ENCODE assay signal across 23 cellular contexts in genomic region chr2:149899390-149899789, GRCh38.
"Had no signal": no experiment of that assay in that cellular context is flagged by ENCODE, and none has a peak within 500 bp of the region (broad histone marks: within the 10 kb centered on the region; RNA-seq: fewer than 3 reads in every experiment).

No MANE protein-coding gene starts in this region.

- H3K36me3 ChIP-seq: breast epithelium, Peyer's patch, SJCRH30 had no signal

- H3K4me1 ChIP-seq: breast epithelium, Peyer's patch, SJCRH30 had no signal

- H3K4me2 ChIP-seq: SK-N-SH had no signal

- H3K9me3 ChIP-seq: breast epithelium, Peyer's patch, SJCRH30, SK-N-SH had no signal

- H3K27ac ChIP-seq: breast epithelium, Peyer's patch, RWPE1, SJCRH30, VCaP had no signal

- H3K27me3 ChIP-seq: breast epithelium, Peyer's patch, SJCRH30 had no signal

- H3K9ac ChIP-seq: SK-N-SH had no signal

- ATAC-seq: activated CD4-positive, CD25-positive, alpha-beta regulatory T cell treated with anti-CD3 and anti-CD28 coated beads, Interleukin-2, amount 50 U/mL, for 24 hours; activated CD8-positive, alpha-beta T cell treated with anti-CD3 and anti-CD28 coated beads for 36 hours had no signal

- H3K4me3 ChIP-seq: breast epithelium, Peyer's patch, SJCRH30 had no signal

- DNase-seq: activated CD4-positive, alpha-beta T cell treated with anti-CD3 and anti-CD28 coated beads for 4 hours; activated CD8-positive, alpha-beta memory T cell treated with anti-CD3 and anti-CD28 coated beads, Interleukin-2, amount 50 U/mL, for 4 hours; activated CD8-positive, alpha-beta T cell treated with anti-CD3 and anti-CD28 coated beads for 36 hours; activated naive CD4-positive, alpha-beta T cell; aorta; caudate nucleus; NCI-H1048; NCI-H1417; NCI-H1930; NCI-H2171 treated with DMSO at 0.1 percent for 48 hours; NCI-H226; NCI-H526; NCI-H774; NK-92 treated with Interleukin-12 subunit alpha and Interleukin-12 subunit beta, amount 100 ng/mL, for 24 hours; Peyer's patch; Right ventricle myocardium superior; SJCRH30; SK-N-SH; T-helper 1 cell had no signal
